ENCODE assay signal across 7 cellular contexts in genomic region chr3:147616998-147617619, GRCh38.
DNase-seq lines count a peak whose midpoint lies in the region; ATAC-seq, FAIRE-seq and TF ChIP-seq lines count a peak whose summit lies in the region.

No MANE protein-coding gene starts in this region.

- 2 to 7% methylated on average over 2 of the region's 2 CpGs for WGBS in body of pancreas, 2 donors
- WGBS in ovary, 3 donors: 4 to 8% (median 7%) methylated on average over 2 of the region's 2 CpGs

- no peak for ATAC-seq in body of pancreas

- no peak for TF ChIP-seq EP300 in ovary (IDR thresholded peaks at IDR 0.05)

- no peak overlapping the region for H3K27ac ChIP-seq in body of pancreas
- H3K27ac ChIP-seq in ovary: no peak overlapping the region

- no peaks in the 10 kb centered on the region for H3K36me3 Mint-ChIP-seq in nephron (ENCODE audit: low read depth)
- H3K36me3 Mint-ChIP-seq in activated naive CD8-positive, alpha-beta T cell treated with anti-CD3 and anti-CD28 coated beads for 36 hours: no peaks in the 10 kb centered on the region

- H3K9me3 ChIP-seq in body of pancreas (no peaks in the 10 kb centered on the region), ovary (no peaks in the 10 kb centered on the region)

- TF ChIP-seq CTCF in body of pancreas (IDR thresholded peaks at IDR 0.05) (peak in 5 of 7 experiments; percentile 12 to 20 (median 13)), nephron (IDR thresholded peaks at IDR 0.05; ENCODE audit: unreplicated experiment in 3 of 3) (peak; percentile 32 to 62 (median 61)), ovary (IDR thresholded peaks at IDR 0.05) (no peak)

- no peaks in the 10 kb centered on the region for H3K9me3 Mint-ChIP-seq in nephron
- no peaks in the 10 kb centered on the region for H3K9me3 Mint-ChIP-seq in activated naive CD8-positive, alpha-beta T cell treated with anti-CD3 and anti-CD28 coated beads for 36 hours

- DNase-seq in NCI-H1105 (lab: John Stamatoyannopoulos, UW) (peak; percentile 65), body of pancreas (no peak), ovary (no peak)
- no peak for DNase-seq in activated naive CD8-positive, alpha-beta T cell treated with anti-CD3 and anti-CD28 coated beads for 36 hours
- DNase-seq in stimulated activated CD4-positive, alpha-beta T cell treated with anti-CD3 and anti-CD28 coated beads, Interleukin-1b, Interleukin-23, amount 100 ng/mL, for 48 hours: no peak

- no peaks in the 10 kb centered on the region for H3K27me3 ChIP-seq in body of pancreas
- no peaks in the 10 kb centered on the region for H3K27me3 ChIP-seq in ovary

- H3K4me1 Mint-ChIP-seq in nephron: peaks cover 41% of the 10 kb centered on the region
- H3K4me1 Mint-ChIP-seq in activated naive CD8-positive, alpha-beta T cell treated with anti-CD3 and anti-CD28 coated beads for 36 hours: no peaks in the 10 kb centered on the region

- H3K36me3 ChIP-seq in body of pancreas (replicated peaks in 1 of 2; ENCODE audit: insufficient read depth in 1 of 2, low read depth in 2 of 2): no peaks in the 10 kb centered on the region
- H3K36me3 ChIP-seq in ovary: no peaks in the 10 kb centered on the region

- intact Hi-C loops in body of pancreas (cut with DNase I): no loop called here
- intact Hi-C loops in ovary (cut with DNase I): no loop called here

- TF ChIP-seq POLR2A in body of pancreas (IDR thresholded peaks at IDR 0.05) (no peak), ovary (IDR thresholded peaks at IDR 0.05) (no peak)

- H3K27me3 Mint-ChIP-seq in nephron (ENCODE audit: low read depth): no peaks in the 10 kb centered on the region
- no peaks in the 10 kb centered on the region for H3K27me3 Mint-ChIP-seq in activated naive CD8-positive, alpha-beta T cell treated with anti-CD3 and anti-CD28 coated beads for 36 hours

- H3K27ac Mint-ChIP-seq in nephron: no peak overlapping the region
- H3K27ac Mint-ChIP-seq in activated naive CD8-positive, alpha-beta T cell treated with anti-CD3 and anti-CD28 coated beads for 36 hours: no peak overlapping the region

- H3K4me1 ChIP-seq in body of pancreas (no peaks in the 10 kb centered on the region), ovary (ENCODE audit: insufficient read depth) (no peaks in the 10 kb centered on the region)

- FAIRE-seq in G401.6 (lab: Jason Lieb, UNC): peak; percentile 91

- H3K4me3 ChIP-seq in body of pancreas (no peak overlapping the region), ovary (no peak overlapping the region)

- no peak overlapping the region for H3K4me3 Mint-ChIP-seq in nephron
- no peak overlapping the region for H3K4me3 Mint-ChIP-seq in activated naive CD8-positive, alpha-beta T cell treated with anti-CD3 and anti-CD28 coated beads for 36 hours

Comparison
In these comparisons a context has a peak if more than half of its experiments do, and no peak if none do; other contexts are left out.
1. CTCF ChIP-seq: peak in body of pancreas (5 of 7) and nephron (3 of 3); none in ovary (0 of 3).